Comparison of ENCODE assay signal across 12 cellular contexts in the genomic region with DNA sequence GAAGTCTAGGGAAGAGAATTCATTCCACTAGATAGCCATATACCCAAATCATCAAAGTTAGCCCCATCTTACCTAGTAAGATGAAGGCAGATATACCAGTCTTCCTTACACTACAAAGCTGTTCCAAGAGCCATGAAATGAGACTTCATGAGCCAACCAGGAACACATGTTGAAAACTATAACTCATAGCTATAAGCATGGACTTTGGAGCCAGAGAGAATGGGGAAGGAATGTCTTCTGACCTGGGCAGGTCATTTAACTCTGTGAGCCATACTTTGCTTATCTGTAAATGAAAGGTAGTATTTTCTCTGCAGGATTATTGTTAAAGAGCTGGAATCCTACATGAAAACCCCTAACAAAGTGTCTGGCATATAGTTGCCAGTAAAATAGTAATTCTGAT. TPM values are rescaled to one million over a fixed set of nuclear protein-coding genes. Genes with fewer than 3 reads are reported as not detected.
"Had no signal": no experiment of that assay in that cellular context is flagged by ENCODE, and none has a peak within 500 bp of the region (broad histone marks: within the 10 kb centered on the region; RNA-seq: fewer than 3 reads in every experiment).

No MANE protein-coding gene starts in this region.

- H3K36me3 ChIP-seq: sigmoid colon had no signal

- H3K4me1 ChIP-seq: foreskin keratinocyte had no signal

- H3K27ac ChIP-seq: foreskin keratinocyte, lower lobe of right lung, sigmoid colon, skin epidermis had no signal

- H3K9me3 ChIP-seq: lower lobe of right lung, sigmoid colon had no signal

- H3K27me3 ChIP-seq: foreskin keratinocyte, sigmoid colon had no signal

- ATAC-seq: foreskin keratinocyte, lower lobe of right lung had no signal

- DNase-seq: erythroblast; foreskin keratinocyte; head of caudate nucleus; hippocampal formation; lower lobe of right lung; naive B cell; nephron progenitor cell; posterior cingulate gyrus; sigmoid colon; stimulated activated CD4-positive, alpha-beta T cell treated with anti-CD3 and anti-CD28 coated beads, Interleukin-12 subunit alpha, Interleukin-12 subunit beta, amount 100 ng/mL, for 4 hours; stimulated activated naive CD4-positive, alpha-beta T cell had no signal

- H3K4me3 ChIP-seq: lower lobe of right lung, sigmoid colon, skin epidermis had no signal

RNA-seq across cellular contexts. Expression of a gene that starts 27.3 kb away (rescaled TPM):
- total RNA-seq: foreskin keratinocyte had no signal
- polyA plus RNA-seq: foreskin keratinocyte had no signal
